ENCODE assay signal across 1 cellular context in the genomic region with DNA sequence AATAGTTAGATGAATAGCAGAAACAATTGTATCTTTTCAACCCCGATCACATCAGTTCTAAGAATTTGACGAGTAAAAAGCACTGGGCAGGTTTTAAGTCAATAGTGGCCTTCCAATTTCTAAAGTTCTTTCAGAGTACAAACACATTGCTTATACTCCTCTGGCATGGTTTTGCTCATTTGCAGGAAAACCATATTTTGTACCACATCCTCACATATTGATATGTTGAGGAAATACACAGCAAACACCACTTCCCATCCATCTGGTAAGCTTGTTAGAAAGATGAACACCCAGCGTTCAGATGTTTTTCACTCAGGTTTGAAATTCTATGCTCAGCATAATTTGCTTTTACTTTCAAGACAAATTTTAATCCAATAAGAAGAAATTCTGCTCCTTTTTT.
TF ChIP-seq lines count a peak whose summit lies in the region.

No MANE protein-coding gene starts in this region.

TF ChIP-seq in GM12878, 131 proteins besides CTCF, POLR2A, EP300 and RAD21 (continued from another document):
- TF ChIP-seq, protein P1, sequence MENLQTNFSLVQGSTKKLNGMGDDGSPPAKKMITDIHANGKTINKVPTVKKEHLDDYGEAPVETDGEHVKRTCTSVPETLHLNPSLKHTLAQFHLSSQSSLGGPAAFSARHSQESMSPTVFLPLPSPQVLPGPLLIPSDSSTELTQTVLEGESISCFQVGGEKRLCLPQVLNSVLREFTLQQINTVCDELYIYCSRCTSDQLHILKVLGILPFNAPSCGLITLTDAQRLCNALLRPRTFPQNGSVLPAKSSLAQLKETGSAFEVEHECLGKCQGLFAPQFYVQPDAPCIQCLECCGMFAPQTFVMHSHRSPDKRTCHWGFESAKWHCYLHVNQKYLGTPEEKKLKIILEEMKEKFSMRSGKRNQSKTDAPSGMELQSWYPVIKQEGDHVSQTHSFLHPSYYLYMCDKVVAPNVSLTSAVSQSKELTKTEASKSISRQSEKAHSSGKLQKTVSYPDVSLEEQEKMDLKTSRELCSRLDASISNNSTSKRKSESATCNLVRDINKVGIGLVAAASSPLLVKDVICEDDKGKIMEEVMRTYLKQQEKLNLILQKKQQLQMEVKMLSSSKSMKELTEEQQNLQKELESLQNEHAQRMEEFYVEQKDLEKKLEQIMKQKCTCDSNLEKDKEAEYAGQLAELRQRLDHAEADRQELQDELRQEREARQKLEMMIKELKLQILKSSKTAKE (IDR thresholded peaks at IDR 0.05; ENCODE audit: low read depth, poor library complexity, severe bottlenecking), result no peak
- TF ChIP-seq, protein P2, sequence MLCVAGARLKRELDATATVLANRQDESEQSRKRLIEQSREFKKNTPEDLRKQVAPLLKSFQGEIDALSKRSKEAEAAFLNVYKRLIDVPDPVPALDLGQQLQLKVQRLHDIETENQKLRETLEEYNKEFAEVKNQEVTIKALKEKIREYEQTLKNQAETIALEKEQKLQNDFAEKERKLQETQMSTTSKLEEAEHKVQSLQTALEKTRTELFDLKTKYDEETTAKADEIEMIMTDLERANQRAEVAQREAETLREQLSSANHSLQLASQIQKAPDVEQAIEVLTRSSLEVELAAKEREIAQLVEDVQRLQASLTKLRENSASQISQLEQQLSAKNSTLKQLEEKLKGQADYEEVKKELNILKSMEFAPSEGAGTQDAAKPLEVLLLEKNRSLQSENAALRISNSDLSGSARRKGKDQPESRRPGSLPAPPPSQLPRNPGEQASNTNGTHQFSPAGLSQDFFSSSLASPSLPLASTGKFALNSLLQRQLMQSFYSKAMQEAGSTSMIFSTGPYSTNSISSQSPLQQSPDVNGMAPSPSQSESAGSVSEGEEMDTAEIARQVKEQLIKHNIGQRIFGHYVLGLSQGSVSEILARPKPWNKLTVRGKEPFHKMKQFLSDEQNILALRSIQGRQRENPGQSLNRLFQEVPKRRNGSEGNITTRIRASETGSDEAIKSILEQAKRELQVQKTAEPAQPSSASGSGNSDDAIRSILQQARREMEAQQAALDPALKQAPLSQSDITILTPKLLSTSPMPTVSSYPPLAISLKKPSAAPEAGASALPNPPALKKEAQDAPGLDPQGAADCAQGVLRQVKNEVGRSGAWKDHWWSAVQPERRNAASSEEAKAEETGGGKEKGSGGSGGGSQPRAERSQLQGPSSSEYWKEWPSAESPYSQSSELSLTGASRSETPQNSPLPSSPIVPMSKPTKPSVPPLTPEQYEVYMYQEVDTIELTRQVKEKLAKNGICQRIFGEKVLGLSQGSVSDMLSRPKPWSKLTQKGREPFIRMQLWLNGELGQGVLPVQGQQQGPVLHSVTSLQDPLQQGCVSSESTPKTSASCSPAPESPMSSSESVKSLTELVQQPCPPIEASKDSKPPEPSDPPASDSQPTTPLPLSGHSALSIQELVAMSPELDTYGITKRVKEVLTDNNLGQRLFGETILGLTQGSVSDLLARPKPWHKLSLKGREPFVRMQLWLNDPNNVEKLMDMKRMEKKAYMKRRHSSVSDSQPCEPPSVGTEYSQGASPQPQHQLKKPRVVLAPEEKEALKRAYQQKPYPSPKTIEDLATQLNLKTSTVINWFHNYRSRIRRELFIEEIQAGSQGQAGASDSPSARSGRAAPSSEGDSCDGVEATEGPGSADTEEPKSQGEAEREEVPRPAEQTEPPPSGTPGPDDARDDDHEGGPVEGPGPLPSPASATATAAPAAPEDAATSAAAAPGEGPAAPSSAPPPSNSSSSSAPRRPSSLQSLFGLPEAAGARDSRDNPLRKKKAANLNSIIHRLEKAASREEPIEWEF (IDR thresholded peaks at IDR 0.05; ENCODE audit: insufficient replicate concordance, low read depth, low read length), result no peak
- TF ChIP-seq, protein P3, sequence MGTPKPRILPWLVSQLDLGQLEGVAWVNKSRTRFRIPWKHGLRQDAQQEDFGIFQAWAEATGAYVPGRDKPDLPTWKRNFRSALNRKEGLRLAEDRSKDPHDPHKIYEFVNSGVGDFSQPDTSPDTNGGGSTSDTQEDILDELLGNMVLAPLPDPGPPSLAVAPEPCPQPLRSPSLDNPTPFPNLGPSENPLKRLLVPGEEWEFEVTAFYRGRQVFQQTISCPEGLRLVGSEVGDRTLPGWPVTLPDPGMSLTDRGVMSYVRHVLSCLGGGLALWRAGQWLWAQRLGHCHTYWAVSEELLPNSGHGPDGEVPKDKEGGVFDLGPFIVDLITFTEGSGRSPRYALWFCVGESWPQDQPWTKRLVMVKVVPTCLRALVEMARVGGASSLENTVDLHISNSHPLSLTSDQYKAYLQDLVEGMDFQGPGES (IDR thresholded peaks at IDR 0.05), result no peak
- TF ChIP-seq RAD51 (IDR thresholded peaks at IDR 0.05) (no peak), ZNF207 (IDR thresholded peaks at IDR 0.05; ENCODE audit: borderline replicate concordance) (no peak), CBX5 (IDR thresholded peaks at IDR 0.05; ENCODE audit: low read depth) (no peak), EGR1 (IDR thresholded peaks at IDR 0.05; ENCODE audit: borderline replicate concordance in 1 of 2, low read depth in 2 of 2, low read length in 2 of 2) (no peak), ZZZ3 (IDR thresholded peaks at IDR 0.05; ENCODE audit: control insufficient read depth, insufficient read length, low read depth) (no peak), RCOR1 (conservative IDR thresholded peaks at IDR 0.05; ENCODE audit: low read depth, low read length) (no peak)
